ENCODE assay signal across 26 cellular contexts in the genomic region with DNA sequence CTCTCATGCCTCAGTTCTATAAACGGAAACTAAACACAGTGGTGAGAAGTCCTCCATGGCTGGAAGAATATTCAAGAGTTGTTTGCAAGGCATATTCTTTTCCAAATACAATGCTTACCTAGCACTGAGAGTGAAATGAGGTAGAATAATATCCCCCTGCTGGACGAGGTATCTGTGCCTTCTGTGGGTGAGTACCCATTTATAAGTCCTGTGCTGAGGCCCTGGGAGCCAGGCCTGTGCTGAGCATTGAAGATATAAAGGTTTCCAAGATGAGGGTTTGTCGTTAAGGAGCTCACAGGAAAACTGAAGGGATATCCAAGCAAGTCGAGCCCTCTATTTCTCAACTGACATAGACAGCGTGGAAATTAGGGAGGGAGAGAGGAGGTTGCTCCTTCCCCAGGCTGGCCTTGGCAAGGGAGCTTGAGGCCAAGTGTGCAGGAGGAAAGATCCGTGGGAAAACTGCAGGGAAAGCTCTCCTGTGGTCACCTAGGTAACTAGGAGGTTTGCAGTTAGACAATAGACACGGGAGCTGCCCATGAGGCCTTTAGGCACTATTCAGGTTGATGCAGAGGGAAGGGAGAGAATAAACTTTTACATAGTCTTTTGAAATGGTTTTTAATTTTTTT. TPM values are rescaled to one million over a fixed set of nuclear protein-coding genes. Genes with fewer than 3 reads are reported as not detected.
A peak's percentile ranks its signal among the peaks of the same experiment; 100 is the strongest.
DNase-seq lines count a peak whose midpoint lies in the region; FAIRE-seq and TF ChIP-seq lines count a peak whose summit lies in the region.
"Had no signal": no experiment of that assay in that cellular context is flagged by ENCODE, and none has a peak within 500 bp of the region (broad histone marks: within the 10 kb centered on the region; RNA-seq: fewer than 3 reads in every experiment).

No MANE protein-coding gene starts in this region.

- H3K79me2 ChIP-seq in trophoblast cell (ENCODE audit: control insufficient read depth, insufficient read depth, low read length, poor library complexity) = peaks cover 4% of the 10 kb centered on the region

- H3K4me2 ChIP-seq in trophoblast cell (ENCODE audit: low read length) = no peak overlapping the region

- no peaks in the 10 kb centered on the region for H3K27me3 ChIP-seq in trophoblast cell (ENCODE audit: insufficient read depth, low read length)

- H3K9me3 ChIP-seq in kidney (ENCODE audit: control insufficient read depth in 1 of 2, low read length in 2 of 2) (no peaks in the 10 kb centered on the region), trophoblast cell (ENCODE audit: insufficient read depth, low read depth, low read length) (no peaks in the 10 kb centered on the region)

- H2BK120ac ChIP-seq in trophoblast cell (ENCODE audit: insufficient read depth, low read length, poor library complexity) = no peak overlapping the region

- peak overlapping the region; percentile 1 for H3K4ac ChIP-seq in trophoblast cell (ENCODE audit: low read depth, low read length)

- H3K79me1 ChIP-seq in trophoblast cell (ENCODE audit: low read length) = no peaks in the 10 kb centered on the region

- no peak overlapping the region for H3K14ac ChIP-seq in trophoblast cell (ENCODE audit: low read length)

- H3K4me3 ChIP-seq in cardiac fibroblast (replicated peaks in 1 of 2; ENCODE audit: low read depth in 2 of 2, low read length in 2 of 2) = no peak overlapping the region
- H3K4me3 ChIP-seq in kidney (ENCODE audit: low read length in 2 of 2) = no peak overlapping the region
- no peak overlapping the region for H3K4me3 ChIP-seq in trophoblast cell (ENCODE audit: low read depth, low read length)
- H3K4me3 ChIP-seq: GM12878, lung, skin epidermis had no signal

- H2BK5ac ChIP-seq in trophoblast cell (ENCODE audit: low read depth, low read length, poor library complexity) = no peak overlapping the region

- peak in 2 of 3 experiments; percentile 34 to 62 for DNase-seq in NCI-H1417 (lab: John Stamatoyannopoulos, UW)
- no peak for DNase-seq in NCI-H1417 treated with DMSO at 0.1 percent for 48 hours (lab: John Stamatoyannopoulos, UW)
- peak; percentile 14 to 19 for DNase-seq in cardiac fibroblast (ENCODE audit: low read depth in 2 of 2)
- DNase-seq in kidney = peak; percentile 27
- no peak for DNase-seq in trophoblast cell
- no peak for DNase-seq in activated naive CD4-positive, alpha-beta T cell treated with Interleukin-2 at 50 U/mL for 16 hours
- no peak for DNase-seq in cerebellar nuclear complex (lab: John Stamatoyannopoulos, UW)
- no peak for DNase-seq in stimulated activated CD4-positive, alpha-beta T cell treated with anti-CD3 and anti-CD28 coated beads, Interleukin-4, amount 100 ng/mL, for 24 hours
- DNase-seq: 8988T; activated CD4-positive, alpha-beta T cell treated with anti-CD3 and anti-CD28 coated beads for 36 hours; activated effector memory CD4-positive, alpha-beta T cell treated with Interleukin-2 at 50 U/mL for 16 hours; activated naive CD8-positive, alpha-beta T cell treated with anti-CD3 and anti-CD28 coated beads, Interleukin-2, amount 10 ng/mL, durations not matched to agents 7 days and 5 days; activated T-cell treated with anti-CD3 and anti-CD28 coated beads for 4 hours; CD4-positive, alpha-beta T cell; EL; NCI-H1694; NCI-H2171; NCI-H524 treated with DMSO at 0.1 percent for 48 hours; nucleus accumbens; RPMI8226; T-helper 17 cell had no signal

- H3K36me3 ChIP-seq in kidney (ENCODE audit: control insufficient read depth in 1 of 2, insufficient read depth in 2 of 2, low read length in 2 of 2) (no peaks in the 10 kb centered on the region), trophoblast cell (ENCODE audit: control insufficient read depth in 1 of 2, insufficient read depth in 2 of 2, low read length in 2 of 2) (peaks cover 0 to 2% of the 10 kb centered on the region in 2 experiments)

- H3K23ac ChIP-seq in trophoblast cell (ENCODE audit: low read length) = no peak overlapping the region

- H3K27ac ChIP-seq in kidney (ENCODE audit: low read depth in 2 of 2, low read length in 2 of 2) (no peak overlapping the region), trophoblast cell (ENCODE audit: low read depth, low read length) (no peak overlapping the region)
- H3K27ac ChIP-seq: epithelial cell of prostate, HL-60 had no signal

- peaks cover 5 to 19% of the 10 kb centered on the region in 2 donors for H3K4me1 ChIP-seq in kidney (ENCODE audit: control insufficient read depth in 1 of 2, insufficient read depth in 1 of 2, low read depth in 1 of 2, low read length in 2 of 2)
- no peaks in the 10 kb centered on the region for H3K4me1 ChIP-seq in trophoblast cell (ENCODE audit: control insufficient read depth in 1 of 2, insufficient read depth in 2 of 2, low read length in 2 of 2)

- H2AFZ ChIP-seq in trophoblast cell (ENCODE audit: insufficient read depth, low read length, poor library complexity) = no peak overlapping the region

- WGBS in trophoblast cell (ENCODE audit: extremely low coverage, insufficient coverage, insufficient read length) = no CpG with 5 or more reads among the region's 7 CpGs

- H3K18ac ChIP-seq in trophoblast cell (ENCODE audit: low read length) = no peak overlapping the region

- H2AK5ac ChIP-seq in trophoblast cell (ENCODE audit: low read length) = no peak overlapping the region

- intact Hi-C loops in kidney (cut with DNase I) = no loop called here

- no peak overlapping the region for H4K91ac ChIP-seq in trophoblast cell (ENCODE audit: low read depth, low read length)

- no peak overlapping the region for H4K12ac ChIP-seq in trophoblast cell (ENCODE audit: low read depth, low read length)

- H2BK12ac ChIP-seq in trophoblast cell (ENCODE audit: low read length) = no peak overlapping the region

- TF ChIP-seq CTCF in cardiac fibroblast (IDR thresholded peaks at IDR 0.05; ENCODE audit: low read depth, low read length) (no peak), kidney (IDR thresholded peaks at IDR 0.05; ENCODE audit: borderline replicate concordance, extremely low read depth, insufficient read depth) (no peak)

- FAIRE-seq in kidney (lab: Jason Lieb, UNC) = no peak
- FAIRE-seq: GM12878 had no signal

- H3K9ac ChIP-seq in kidney (ENCODE audit: low read length in 2 of 2) = no peak overlapping the region
- H3K9ac ChIP-seq in trophoblast cell (ENCODE audit: low read length) = no peak overlapping the region

- peak overlapping the region; percentile 13 for H4K8ac ChIP-seq in trophoblast cell (ENCODE audit: low read depth, low read length)

RNA-seq across cellular contexts. Expression of a gene that starts 17.6 kb away (rescaled TPM):
- 98.9 TPM for total RNA-seq in kidney
- polyA plus RNA-seq in kidney (ENCODE audit: insufficient read depth, low read depth, low replicate concordance) = 52.4 TPM
- polyA plus RNA-seq in trophoblast cell (2013) = 73.1 and 78.5 TPM in 2 replicates

Comparison
In these comparisons a context has a peak if more than half of its experiments do, and no peak if none do; other contexts are left out.
1. DNase-seq: peak in NCI-H1417 (2 of 3), cardiac fibroblast (2 of 2) and kidney (single experiment); none in NCI-H1417 treated with DMSO at 0.1 percent for 48 hours (single experiment), trophoblast cell (0 of 2), activated naive CD4-positive, alpha-beta T cell treated with Interleukin-2 at 50 U/mL for 16 hours (single experiment), cerebellar nuclear complex (0 of 2) and stimulated activated CD4-positive, alpha-beta T cell treated with anti-CD3 and anti-CD28 coated beads, Interleukin-4, amount 100 ng/mL, for 24 hours (single experiment).